ENCODE assay signal across 12 cellular contexts in genomic region chr5:78287833-78288232, GRCh38. TPM values are rescaled to one million over a fixed set of nuclear protein-coding genes. Genes with fewer than 3 reads are reported as not detected.
DNase-seq lines count a peak whose midpoint lies in the region; ATAC-seq and TF ChIP-seq lines count a peak whose summit lies in the region.
"Had no signal": no experiment of that assay in that cellular context is flagged by ENCODE, and none has a peak within 500 bp of the region (broad histone marks: within the 10 kb centered on the region; RNA-seq: fewer than 3 reads in every experiment).

No MANE protein-coding gene starts in this region.

- DNase-seq in AG04450 (ENCODE audit: low read depth, low spot score): peak; percentile 32
- DNase-seq in HT1080 (ENCODE audit: low read depth): peak; percentile 62
- DNase-seq in astrocyte of the hippocampus (ENCODE audit: low read depth, low spot score): peak; percentile 76
- DNase-seq in kidney glomerular epithelial cell (lab: John Stamatoyannopoulos, UW): peak; percentile 73
- no peak for DNase-seq in NCI-H2029 treated with DMSO at 0.1 percent for 48 hours (lab: John Stamatoyannopoulos, UW)
- no peak for DNase-seq in activated CD4-positive, CD25-positive, alpha-beta regulatory T cell (lab: John Stamatoyannopoulos, UW)
- no peak for DNase-seq in activated CD8-positive, alpha-beta T cell treated with anti-CD3 and anti-CD28 coated beads for 36 hours
- no peak for DNase-seq in activated CD4-positive, alpha-beta memory T cell treated with anti-CD3 and anti-CD28 coated beads for 36 hours
- DNase-seq: islet precursor cell; sigmoid colon; stimulated activated naive CD4-positive, alpha-beta T cell had no signal

- intact Hi-C loops in activated CD8-positive, alpha-beta T cell treated with anti-CD3 and anti-CD28 coated beads for 36 hours (cut with micrococcal nuclease): no loop called here
- intact Hi-C loops in activated CD4-positive, alpha-beta memory T cell treated with anti-CD3 and anti-CD28 coated beads for 36 hours (cut with micrococcal nuclease): no loop called here

- H3K36me3 Mint-ChIP-seq in activated CD8-positive, alpha-beta T cell treated with anti-CD3 and anti-CD28 coated beads for 36 hours (ENCODE audit: low read depth): peaks cover 12% of the 10 kb centered on the region
- H3K36me3 Mint-ChIP-seq in activated CD4-positive, alpha-beta memory T cell treated with anti-CD3 and anti-CD28 coated beads for 36 hours: peaks cover 3% of the 10 kb centered on the region

- H3K4me3 Mint-ChIP-seq in activated CD8-positive, alpha-beta T cell treated with anti-CD3 and anti-CD28 coated beads for 36 hours: no peak overlapping the region
- no peak overlapping the region for H3K4me3 Mint-ChIP-seq in activated CD4-positive, alpha-beta memory T cell treated with anti-CD3 and anti-CD28 coated beads for 36 hours
- H3K4me3 Mint-ChIP-seq: central memory CD8-positive, alpha-beta T cell had no signal

- no peak overlapping the region for H3K4me3 ChIP-seq in AG04450 (ENCODE audit: low read depth, low read length)
- H3K4me3 ChIP-seq: sigmoid colon had no signal

- CTCF ChIA-PET in AG04450 (lab: Charles Lee): no interaction called here
- CTCF ChIA-PET in activated CD8-positive, alpha-beta T cell treated with anti-CD3 and anti-CD28 coated beads for 36 hours (lab: Charles Lee): no interaction called here
- CTCF ChIA-PET in activated CD4-positive, alpha-beta memory T cell treated with anti-CD3 and anti-CD28 coated beads for 36 hours (lab: Charles Lee): interaction anchor here (1.3 kb wide), 1 partner anchor 13 kb away, joined by 3 read pairs; no protein-coding TSS in a partner anchor

- POLR2A ChIA-PET in AG04450 (lab: Yijun Ruan, JAX): interaction anchor here (0.6 kb wide), 1 partner anchor 618 kb away, joined by 3 read pairs; no protein-coding TSS in a partner anchor
- POLR2A ChIA-PET in activated CD8-positive, alpha-beta T cell treated with anti-CD3 and anti-CD28 coated beads for 36 hours (lab: Charles Lee): no interaction called here
- POLR2A ChIA-PET in activated CD4-positive, alpha-beta memory T cell treated with anti-CD3 and anti-CD28 coated beads for 36 hours (lab: Charles Lee): interaction anchor here (0.7 kb wide), 1 partner anchor 21 kb away, joined by 4 read pairs; no protein-coding TSS in a partner anchor

- H3K9me3 ChIP-seq in AG04450 (ENCODE audit: control insufficient read depth, insufficient read depth, low read length): no peaks in the 10 kb centered on the region
- H3K9me3 ChIP-seq: sigmoid colon had no signal

- peaks cover 57% of the 10 kb centered on the region for H3K4me1 Mint-ChIP-seq in activated CD8-positive, alpha-beta T cell treated with anti-CD3 and anti-CD28 coated beads for 36 hours (ENCODE audit: low read depth)
- peaks cover 56% of the 10 kb centered on the region for H3K4me1 Mint-ChIP-seq in activated CD4-positive, alpha-beta memory T cell treated with anti-CD3 and anti-CD28 coated beads for 36 hours (ENCODE audit: low read depth)

- H3K27me3 Mint-ChIP-seq in activated CD8-positive, alpha-beta T cell treated with anti-CD3 and anti-CD28 coated beads for 36 hours: no peaks in the 10 kb centered on the region
- no peaks in the 10 kb centered on the region for H3K27me3 Mint-ChIP-seq in activated CD4-positive, alpha-beta memory T cell treated with anti-CD3 and anti-CD28 coated beads for 36 hours
- H3K27me3 Mint-ChIP-seq: central memory CD8-positive, alpha-beta T cell had no signal

- H3K27ac Mint-ChIP-seq in activated CD8-positive, alpha-beta T cell treated with anti-CD3 and anti-CD28 coated beads for 36 hours: no peak overlapping the region
- H3K27ac Mint-ChIP-seq in activated CD4-positive, alpha-beta memory T cell treated with anti-CD3 and anti-CD28 coated beads for 36 hours: no peak overlapping the region

- H3K9me3 Mint-ChIP-seq in activated CD8-positive, alpha-beta T cell treated with anti-CD3 and anti-CD28 coated beads for 36 hours: no peaks in the 10 kb centered on the region
- no peaks in the 10 kb centered on the region for H3K9me3 Mint-ChIP-seq in activated CD4-positive, alpha-beta memory T cell treated with anti-CD3 and anti-CD28 coated beads for 36 hours
- H3K9me3 Mint-ChIP-seq: central memory CD8-positive, alpha-beta T cell had no signal

- no peak for TF ChIP-seq CTCF in AG04450 (IDR thresholded peaks at IDR 0.05; ENCODE audit: low read depth, low read length)
- no peak for TF ChIP-seq CTCF in activated CD8-positive, alpha-beta T cell treated with anti-CD3 and anti-CD28 coated beads for 36 hours (IDR thresholded peaks at IDR 0.05)

- ATAC-seq in activated CD8-positive, alpha-beta T cell treated with anti-CD3 and anti-CD28 coated beads for 36 hours: no peak

- H3K27me3 ChIP-seq in AG04450 (ENCODE audit: control insufficient read depth, insufficient read depth, low read length): no peaks in the 10 kb centered on the region
- H3K27me3 ChIP-seq: sigmoid colon had no signal

- H3K27ac ChIP-seq in AG04450 (ENCODE audit: low read depth, low read length): no peak overlapping the region
- H3K27ac ChIP-seq: sigmoid colon had no signal

RNA-seq across cellular contexts. Expression of gene AP3B1, which starts 6.7 kb away (rescaled TPM):
- 66.1 and 67.0 TPM in 2 replicates for polyA plus RNA-seq in AG04450 (2011; rRNA removed)
- 40.5 and 69.9 TPM in 2 replicates for polyA minus RNA-seq in AG04450 (2011; rRNA and poly(A)+ RNA removed)
- total RNA-seq in HT1080 (2014; rRNA removed; shearing (Covaris generic)): 28.4 and 30.3 TPM in 2 replicates
- polyA plus RNA-seq in HT1080 (2015; cell fraction: cytosol; rRNA removed): 24.8 and 34.5 TPM in 2 replicates
- polyA plus RNA-seq in HT1080 (2015; cell fraction: nucleus; rRNA removed): 59.1 and 68.1 TPM in 2 replicates
- 10 to 100 TPM; 33.0 to 34.4 TPM for total RNA-seq in activated CD8-positive, alpha-beta T cell treated with anti-CD3 and anti-CD28 coated beads for 36 hours
- total RNA-seq in activated CD4-positive, alpha-beta memory T cell treated with anti-CD3 and anti-CD28 coated beads for 36 hours: 10 to 100 TPM; 36.5 to 40.2 TPM

Comparison
In these comparisons a context has a peak if more than half of its experiments do, and no peak if none do; other contexts are left out.
1. DNase-seq: peak in AG04450 (single experiment), HT1080 (single experiment), astrocyte of the hippocampus (single experiment) and kidney glomerular epithelial cell (single experiment); none in NCI-H2029 treated with DMSO at 0.1 percent for 48 hours (single experiment), activated CD4-positive, CD25-positive, alpha-beta regulatory T cell (0 of 4), activated CD8-positive, alpha-beta T cell treated with anti-CD3 and anti-CD28 coated beads for 36 hours (single experiment) and activated CD4-positive, alpha-beta memory T cell treated with anti-CD3 and anti-CD28 coated beads for 36 hours (single experiment).